In the genomic region with DNA sequence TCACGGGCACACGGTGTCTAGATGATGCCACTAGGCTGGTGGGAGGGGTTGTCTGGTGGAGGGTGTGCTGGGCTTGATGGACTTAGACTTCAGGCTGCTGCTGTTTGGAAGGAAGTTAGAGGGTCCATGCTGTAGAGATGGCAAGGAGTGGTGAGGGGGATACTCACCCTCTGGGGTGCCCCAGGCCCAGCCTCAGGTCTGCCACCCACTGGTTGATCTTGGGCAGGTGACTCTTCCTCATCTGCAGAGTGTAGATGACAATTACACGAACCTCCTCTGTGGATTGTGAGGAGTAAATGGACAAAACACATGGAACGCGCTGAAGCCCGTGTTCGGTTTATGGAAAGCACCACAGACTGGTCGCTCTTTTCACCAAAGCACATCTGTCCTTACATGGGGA, we compare ENCODE assay signal across 16 cellular contexts.
"Had no signal": no experiment of that assay in that cellular context is flagged by ENCODE, and none has a peak within 500 bp of the region (broad histone marks: within the 10 kb centered on the region; RNA-seq: fewer than 3 reads in every experiment).

No MANE protein-coding gene starts in this region.

- H3K4me3 ChIP-seq: dorsolateral prefrontal cortex, hepatocyte, left lung, mucosa of descending colon had no signal

- H3K9me3 ChIP-seq: mucosa of descending colon had no signal

- H2AFZ ChIP-seq: hepatocyte had no signal

- H3K27me3 ChIP-seq: dorsolateral prefrontal cortex, hepatocyte, left lung had no signal

- DNase-seq: activated CD4-positive, alpha-beta T cell treated with anti-CD3 and anti-CD28 coated beads, Interleukin-2, amount 50 U/mL, for 48 hours; activated naive CD4-positive, alpha-beta T cell treated with anti-CD3 and anti-CD28 coated beads for 36 hours; activated naive CD8-positive, alpha-beta T cell treated with anti-CD3 and anti-CD28 coated beads, Interleukin-2, amount 50 U/mL, for 24 hours; dorsolateral prefrontal cortex; kidney; left lung; mucosa of descending colon; naive thymus-derived CD4-positive, alpha-beta T cell; right cardiac atrium; small intestine; stimulated activated CD4-positive, alpha-beta T cell treated with anti-CD3 and anti-CD28 coated beads, Interleukin-4, amount 100 ng/mL, for 24 hours; stimulated activated naive CD4-positive, alpha-beta T cell treated with Interleukin-2 at 50 U/mL for 16 hours; trophoblast cell had no signal

- H3K4me2 ChIP-seq: hepatocyte had no signal

- H3K36me3 ChIP-seq: left lung had no signal

- ATAC-seq: activated CD4-positive, CD25-positive, alpha-beta regulatory T cell treated with anti-CD3 and anti-CD28 coated beads, Interleukin-2, amount 50 U/mL, for 24 hours; activated naive CD8-positive, alpha-beta T cell treated with anti-CD3 and anti-CD28 coated beads, Interleukin-2, amount 50 U/mL, for 24 hours; esophagus mucosa; left lung; mucosa of descending colon; naive thymus-derived CD4-positive, alpha-beta T cell had no signal

- H3K27ac ChIP-seq: dorsolateral prefrontal cortex, hepatocyte, left lung had no signal
